Comparison of ENCODE assay signal across 8 cellular contexts in the genomic region with DNA sequence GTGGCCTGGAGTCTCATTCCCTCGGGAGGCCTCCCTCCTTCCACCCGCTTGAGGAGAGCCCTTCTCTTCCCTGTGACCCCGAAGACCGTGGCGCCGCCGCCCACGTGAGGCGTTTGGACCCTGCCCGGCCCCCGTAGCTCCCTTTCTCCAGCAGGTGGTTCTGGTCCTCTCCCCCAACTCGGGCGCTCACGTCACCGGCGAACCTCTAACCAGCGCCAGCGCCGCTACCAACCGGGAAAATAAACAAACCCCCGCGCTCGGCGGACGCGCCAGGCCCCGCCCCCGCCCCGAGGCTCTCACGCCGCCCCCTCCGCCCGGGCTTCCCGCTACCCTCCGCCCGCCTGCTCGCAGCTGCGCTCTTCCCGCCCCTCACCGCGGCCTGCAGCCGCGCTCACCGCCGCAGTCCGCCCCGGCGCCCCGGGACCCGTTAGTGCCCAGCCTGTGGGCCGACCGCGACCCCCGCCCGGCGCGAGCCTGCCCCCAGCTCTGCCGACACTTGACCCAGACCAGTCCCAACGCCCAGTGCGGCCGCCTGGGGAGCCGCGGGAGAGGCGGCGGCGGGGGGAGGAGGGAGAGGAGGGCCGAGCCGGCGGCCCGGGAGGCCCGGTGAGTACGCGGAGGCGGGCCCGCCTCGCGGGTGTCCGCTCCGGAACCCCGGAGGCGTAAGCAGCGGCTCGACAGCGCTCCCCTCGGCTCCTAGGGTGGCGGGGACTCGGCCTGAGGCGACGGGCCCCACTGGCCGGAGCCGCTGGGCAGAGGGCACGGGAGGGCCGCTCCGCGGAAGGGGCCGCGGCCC.
DNase-seq lines count a peak whose midpoint lies in the region; ATAC-seq lines count a peak whose summit lies in the region.
"Not testable (repeated sequence)": the region's sequence is repeated elsewhere in the genome, so short reads cannot be mapped to it uniquely, and the experiment has no call there.

No MANE protein-coding gene starts in this region.

- H3K4me1 ChIP-seq in CD4-positive, CD25-positive, alpha-beta regulatory T cell (ENCODE audit: control insufficient read depth, insufficient read depth, low read length, poor library complexity, severe bottlenecking); effector memory CD4-positive, alpha-beta T cell (ENCODE audit: control insufficient read depth, insufficient read depth, low read length, poor library complexity, severe bottlenecking): not testable (repeated sequence)

- H3K27ac ChIP-seq in CD4-positive, CD25-positive, alpha-beta regulatory T cell (ENCODE audit: insufficient read depth, low read length, poor library complexity, severe bottlenecking), result peak overlapping the region; percentile 83
- peak overlapping the region; percentile 75 for H3K27ac ChIP-seq in effector memory CD4-positive, alpha-beta T cell (ENCODE audit: insufficient read depth, low read length, poor library complexity, severe bottlenecking)

- not testable (repeated sequence) for H3K27me3 ChIP-seq in CD4-positive, CD25-positive, alpha-beta regulatory T cell (ENCODE audit: control insufficient read depth, insufficient read depth, low read length); effector memory CD4-positive, alpha-beta T cell (replicated peaks; ENCODE audit: control insufficient read depth, insufficient read depth, low read length, poor library complexity, severe bottlenecking)

- H3K9me3 Mint-ChIP-seq in CD4-positive, CD25-positive, alpha-beta regulatory T cell, result not testable (repeated sequence)

- DNase-seq in CD4-positive, CD25-positive, alpha-beta regulatory T cell, result peak; percentile 70 to 80 (median 73)
- DNase-seq in NCI-H748 treated with DMSO at 0.1 percent for 48 hours (lab: John Stamatoyannopoulos, UW) (peak; percentile 21), medulla oblongata (ENCODE audit: extremely low spot score) (peak; percentile 70)
- peak; percentile 44 to 63 for DNase-seq in activated CD8-positive, alpha-beta memory T cell treated with anti-CD3 and anti-CD28 coated beads for 1 hour (ENCODE audit: extremely low read depth in 1 of 2, low read depth in 1 of 2)
- DNase-seq in effector memory CD4-positive, alpha-beta T cell, result peak; percentile 72 to 74 (median 73)
- peak; percentile 28 to 69 (median 48) for DNase-seq in stimulated activated CD4-positive, alpha-beta T cell treated with anti-CD3 and anti-CD28 coated beads, TNF-alpha, amount 100 ng/mL, for 24 hours (ENCODE audit: low read depth in 3 of 3)

- not testable (repeated sequence) for H3K36me3 ChIP-seq in CD4-positive, CD25-positive, alpha-beta regulatory T cell (ENCODE audit: control insufficient read depth, insufficient read depth, low read length); effector memory CD4-positive, alpha-beta T cell (ENCODE audit: control insufficient read depth, insufficient read depth, low read length)

- peak overlapping the region; percentile 13 for H3K4me3 ChIP-seq in CD4-positive, CD25-positive, alpha-beta regulatory T cell (ENCODE audit: low read depth, low read length)
- peak overlapping the region; percentile 65 for H3K4me3 ChIP-seq in effector memory CD4-positive, alpha-beta T cell (ENCODE audit: insufficient read depth, low read depth, low read length, poor library complexity, severe bottlenecking)

- peak overlapping the region in 1 of 3 donors; percentile 43 for H3K27ac Mint-ChIP-seq in CD4-positive, CD25-positive, alpha-beta regulatory T cell

- not testable (repeated sequence) for H3K36me3 Mint-ChIP-seq in CD4-positive, CD25-positive, alpha-beta regulatory T cell

- H3K4me3 Mint-ChIP-seq in CD4-positive, CD25-positive, alpha-beta regulatory T cell, result peak overlapping the region in 2 of 4 donors; percentile 90 to 98

- not testable (repeated sequence) for H3K27me3 Mint-ChIP-seq in CD4-positive, CD25-positive, alpha-beta regulatory T cell

- ATAC-seq in CD4-positive, CD25-positive, alpha-beta regulatory T cell (ENCODE audit: low read depth in 2 of 2), result peak; percentile 67 to 68
- peak; percentile 80 for ATAC-seq in GM19397 (IDR thresholded peaks at IDR 0.05; ENCODE audit: unreplicated experiment)
- ATAC-seq in HG03469 (IDR thresholded peaks at IDR 0.05; ENCODE audit: unreplicated experiment), result peak; percentile 54

- H3K9me3 ChIP-seq in CD4-positive, CD25-positive, alpha-beta regulatory T cell (ENCODE audit: control insufficient read depth in 2 of 2, low read length in 2 of 2); effector memory CD4-positive, alpha-beta T cell (ENCODE audit: control insufficient read depth, low read length): not testable (repeated sequence)

- H3K4me1 Mint-ChIP-seq in CD4-positive, CD25-positive, alpha-beta regulatory T cell, result peaks cover 14 to 25% (median 17%) of the 10 kb centered on the region in 4 donors

Comparison
In these comparisons a context has a peak if more than half of its experiments do, and no peak if none do; other contexts are left out.
1. Peak in every context shown above with its lines: DNase-seq, ATAC-seq, H3K4me3 ChIP-seq and H3K27ac ChIP-seq.
2. DNase-seq: peak in every context shown above with its lines; median percentile 73 in CD4-positive, CD25-positive, alpha-beta regulatory T cell; 73 in effector memory CD4-positive, alpha-beta T cell; 70 in medulla oblongata; 54 in activated CD8-positive, alpha-beta memory T cell treated with anti-CD3 and anti-CD28 coated beads for 1 hour; 48 in stimulated activated CD4-positive, alpha-beta T cell treated with anti-CD3 and anti-CD28 coated beads, TNF-alpha, amount 100 ng/mL, for 24 hours; 21 in NCI-H748 treated with DMSO at 0.1 percent for 48 hours.